ENCODE assay signal across 10 cellular contexts in genomic region chr12:113231275-113232231, GRCh38. TPM values are rescaled to one million over a fixed set of nuclear protein-coding genes. Genes with fewer than 3 reads are reported as not detected.
A peak's percentile ranks its signal among the peaks of the same experiment; 100 is the strongest.
DNase-seq lines count a peak whose midpoint lies in the region; ATAC-seq, FAIRE-seq and TF ChIP-seq lines count a peak whose summit lies in the region.
"Had no signal": no experiment of that assay in that cellular context is flagged by ENCODE, and none has a peak within 500 bp of the region (broad histone marks: within the 10 kb centered on the region; RNA-seq: fewer than 3 reads in every experiment).

No MANE protein-coding gene starts in this region.

- TF ChIP-seq CTCF in bronchial epithelial cell (IDR thresholded peaks at IDR 0.05; ENCODE audit: insufficient read depth, low read length, severe bottlenecking) (no peak), lung (IDR thresholded peaks at IDR 0.05; ENCODE audit: control extremely low read depth, extremely low read depth) (no peak)

- ATAC-seq in lung (ENCODE audit: insufficient read depth, low FRiP score): no peak
- ATAC-seq: effector memory CD8-positive, alpha-beta T cell had no signal

- no peaks in the 10 kb centered on the region for H3K79me2 ChIP-seq in ACC112 (ENCODE audit: control insufficient read depth, insufficient read depth, low read length, unreplicated experiment)

- H3K36me3 ChIP-seq in ACC112 (ENCODE audit: insufficient read depth, low read length) (peaks cover 21% of the 10 kb centered on the region; the same call in 1 of the 2 replicates), bronchial epithelial cell (ENCODE audit: control insufficient read depth, insufficient read depth, low read length) (peaks cover 32% of the 10 kb centered on the region), lung (ENCODE audit: control insufficient read depth in 2 of 2, insufficient read depth in 2 of 2, low read length in 2 of 2) (peaks cover 0 to 31% of the 10 kb centered on the region in 2 donors)

- H3K9me3 ChIP-seq in lung (ENCODE audit: control insufficient read depth in 2 of 2, insufficient read depth in 1 of 2, low read length in 1 of 2): no peaks in the 10 kb centered on the region

- peak; percentile 74 for DNase-seq in HT1080 (ENCODE audit: low read depth)
- DNase-seq in bronchial epithelial cell (ENCODE audit: low read depth): peak; percentile 78
- no peak for DNase-seq in lung (ENCODE audit: low spot score)
- no peak for DNase-seq in effector CD4-positive, alpha-beta T cell
- DNase-seq in amniotic stem cell (lab: John Stamatoyannopoulos, UW): no peak
- DNase-seq in HT-29 (ENCODE audit: low spot score): no peak
- no peak for DNase-seq in urothelium cell line (ENCODE audit: low spot score)
- DNase-seq: DMS79 treated with DMSO at 0.1 percent for 48 hours; effector memory CD8-positive, alpha-beta T cell had no signal

- H3K4me1 ChIP-seq in ACC112 (ENCODE audit: control insufficient read depth, insufficient read depth, low read length, unreplicated experiment) (peaks cover 15% of the 10 kb centered on the region), lung (ENCODE audit: control insufficient read depth in 2 of 2, insufficient read depth in 2 of 2, low read length in 2 of 2) (peaks cover 4 to 26% of the 10 kb centered on the region in 2 donors)

- FAIRE-seq in bronchial epithelial cell (lab: Jason Lieb, UNC): no peak
- no peak for FAIRE-seq in urothelium cell line (lab: Jason Lieb, UNC)

- peak overlapping the region; percentile 36 for H3K27ac ChIP-seq in ACC112 (ENCODE audit: low read depth, low read length)
- peak overlapping the region; percentile 8 to 92 for H3K27ac ChIP-seq in lung (ENCODE audit: low read depth in 1 of 2, low read length in 1 of 2)

- 89 to 92% methylated on average over 13 of the region's 13 CpGs for WGBS in lung, 2 donors

- H3K4me3 ChIP-seq in ACC112 (ENCODE audit: low read depth, low read length): no peak overlapping the region
- no peak overlapping the region for H3K4me3 ChIP-seq in bronchial epithelial cell (ENCODE audit: low read depth, low read length)
- H3K4me3 ChIP-seq in lung: no peak overlapping the region

- no peak overlapping the region for H2AFZ ChIP-seq in ACC112 (ENCODE audit: low read length, unreplicated experiment)

- no peaks in the 10 kb centered on the region for H3K27me3 ChIP-seq in ACC112 (ENCODE audit: insufficient read depth, low read length)
- H3K27me3 ChIP-seq in bronchial epithelial cell (ENCODE audit: control insufficient read depth, insufficient read depth, low read length): no peaks in the 10 kb centered on the region
- H3K27me3 ChIP-seq in lung (ENCODE audit: control insufficient read depth, insufficient read depth): no peaks in the 10 kb centered on the region

RNA-seq across cellular contexts. Expression of gene TPCN1, which starts 10.3 kb away (rescaled TPM):
- 10.2 and 12.1 TPM in 2 replicates for total RNA-seq in HT1080 (2014; rRNA removed; shearing (Covaris generic))
- 16.6 and 17.0 TPM in 2 replicates for polyA plus RNA-seq in HT1080 (2015; cell fraction: cytosol; rRNA removed)
- 54.1 and 64.8 TPM in 2 replicates for polyA plus RNA-seq in HT1080 (2015; cell fraction: nucleus; rRNA removed)
- total RNA-seq in bronchial epithelial cell: 9.0 and 11.3 TPM in 2 replicates
- 10 to 100 TPM; 32.0 to 61.7 TPM for total RNA-seq in lung
- polyA plus RNA-seq in lung: 10 to 100 TPM; 20.8 to 29.4 TPM
- total RNA-seq in HT-29 (2014; rRNA removed; shearing (Covaris generic)): 23.8 and 36.3 TPM in 2 replicates

RNA-seq across cellular contexts. Expression of gene RITA1, which starts 46.0 kb away (rescaled TPM):
- 50.0 and 58.8 TPM in 2 replicates for total RNA-seq in HT1080 (2014; rRNA removed; shearing (Covaris generic))
- polyA plus RNA-seq in HT1080 (2015; cell fraction: cytosol; rRNA removed): 37.7 and 41.2 TPM in 2 replicates
- 15.7 and 19.1 TPM in 2 replicates for polyA plus RNA-seq in HT1080 (2015; cell fraction: nucleus; rRNA removed)
- 14.6 and 17.6 TPM in 2 replicates for total RNA-seq in bronchial epithelial cell
- total RNA-seq in lung: 10 to 100 TPM in 1 of 2 donors, 1 to 10 TPM in 1; 9.1 to 19.7 TPM
- polyA plus RNA-seq in lung: 10 to 100 TPM; 12.3 to 16.2 TPM
- total RNA-seq in HT-29 (2014; rRNA removed; shearing (Covaris generic)): 52.1 and 53.0 TPM in 2 replicates

RNA-seq across cellular contexts. Expression of gene DDX54, which starts 46.3 kb away (rescaled TPM):
- total RNA-seq in HT1080 (2014; rRNA removed; shearing (Covaris generic)): 85.1 and 86.1 TPM in 2 replicates
- 56.7 and 62.2 TPM in 2 replicates for polyA plus RNA-seq in HT1080 (2015; cell fraction: cytosol; rRNA removed)
- 91.0 and 105 TPM in 2 replicates for polyA plus RNA-seq in HT1080 (2015; cell fraction: nucleus; rRNA removed)
- 31.4 and 40.5 TPM in 2 replicates for total RNA-seq in bronchial epithelial cell
- total RNA-seq in lung: 10 to 100 TPM; 17.9 to 75.3 TPM
- 10 to 100 TPM; 43.6 to 60.2 TPM for polyA plus RNA-seq in lung
- 100 and 105 TPM in 2 replicates for total RNA-seq in HT-29 (2014; rRNA removed; shearing (Covaris generic))

Comparison
In these comparisons a context has a peak if more than half of its experiments do, and no peak if none do; other contexts are left out.
1. DNase-seq: peak in HT1080 (single experiment) and bronchial epithelial cell (single experiment); none in lung (single experiment), effector CD4-positive, alpha-beta T cell (single experiment), amniotic stem cell (single experiment), HT-29 (single experiment) and urothelium cell line (single experiment).